ENCODE assay signal across 8 cellular contexts in the genomic region with DNA sequence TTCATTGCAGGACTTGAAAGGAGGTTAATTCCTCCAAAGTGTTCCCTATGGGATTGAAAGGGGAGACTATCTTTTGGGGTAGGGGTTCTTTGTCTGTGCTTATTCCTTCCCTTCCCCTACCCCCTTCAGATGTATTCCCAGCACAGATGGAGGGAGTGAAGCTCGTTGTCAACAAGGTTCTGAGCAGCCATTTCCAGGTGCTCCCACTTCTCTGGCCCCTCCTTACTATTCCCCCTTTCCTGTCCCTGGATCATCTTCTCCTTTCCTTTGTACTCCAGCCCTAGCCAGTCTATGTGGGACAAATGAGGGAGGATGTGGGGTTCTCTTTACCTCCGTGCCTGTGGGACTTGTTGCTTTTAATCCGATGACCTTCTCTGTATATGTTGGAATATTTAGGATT. TPM values are rescaled to one million over a fixed set of nuclear protein-coding genes. Genes with fewer than 3 reads are reported as not detected.
A peak's percentile ranks its signal among the peaks of the same experiment; 100 is the strongest.
DNase-seq lines count a peak whose midpoint lies in the region; ATAC-seq and TF ChIP-seq lines count a peak whose summit lies in the region.

No MANE protein-coding gene starts in this region.

- H3K4me3 Mint-ChIP-seq in Caco-2 (ENCODE audit: unreplicated experiment), result peak overlapping the region; percentile 99

- H3K27me3 ChIP-seq in Caco-2 (replicated peaks; ENCODE audit: control insufficient read depth, insufficient read depth, low read length) (no peaks in the 10 kb centered on the region), duodenal mucosa (ENCODE audit: control insufficient read depth in 1 of 2, insufficient read depth in 2 of 2, low read length in 2 of 2) (no peaks in the 10 kb centered on the region), neuron (ENCODE audit: insufficient read depth, low read length) (no peaks in the 10 kb centered on the region)

- H3K9me3 ChIP-seq in Caco-2, result peaks cover 8% of the 10 kb centered on the region; the same call in 1 of the 2 replicates
- H3K9me3 ChIP-seq in duodenal mucosa (ENCODE audit: control insufficient read depth in 1 of 2, low read length in 2 of 2), result no peaks in the 10 kb centered on the region
- no peaks in the 10 kb centered on the region for H3K9me3 ChIP-seq in neuron (ENCODE audit: low read length)

- POLR2A ChIA-PET in Caco-2 (lab: Charles Lee), result interaction anchor here (1.7 to 2.2 kb wide), 2 partner anchors 10 to 24 kb away, joined by 11 to 41 read pairs; a partner anchor contains a TSS

- peaks cover 22% of the 10 kb centered on the region for H3K9me3 Mint-ChIP-seq in Caco-2 (ENCODE audit: unreplicated experiment)

- H3K9ac ChIP-seq in duodenal mucosa (ENCODE audit: low read depth in 1 of 2, low read length in 2 of 2), result peak overlapping the region; percentile 82 to 98

- DNase-seq in Caco-2 (no peak), NCI-H69 (lab: John Stamatoyannopoulos, UW) (peak; percentile 62), posterior cingulate gyrus (no peak), pons (ENCODE audit: low spot score) (no peak)

- H3K4me3 ChIP-seq in Caco-2 (ENCODE audit: low read depth, low read length), result peak overlapping the region; percentile 69
- H3K4me3 ChIP-seq in duodenal mucosa (ENCODE audit: low read depth in 1 of 2, low read length in 2 of 2), result peak overlapping the region; percentile 95 to 98
- peak overlapping the region; percentile 90 for H3K4me3 ChIP-seq in neuron (ENCODE audit: low read length)

- no peak for TF ChIP-seq CTCF in Caco-2 (IDR thresholded peaks at IDR 0.05; ENCODE audit: insufficient read depth in 1 of 2, low read depth in 1 of 2, low read length in 1 of 2, severe bottlenecking in 1 of 2, unreplicated experiment in 1 of 2)

- BruUV-seq in Caco-2 (replicated peaks; lab: Mats Ljungman, UMichigan), result no TSS peak

- peaks cover 60% of the 10 kb centered on the region for H3K36me3 Mint-ChIP-seq in Caco-2 (ENCODE audit: insufficient read depth, unreplicated experiment)

- no peak overlapping the region for H3K27ac ChIP-seq in duodenal mucosa (ENCODE audit: low read depth, low read length)

- peak overlapping the region; percentile 52 for H2AFZ ChIP-seq in neuron (ENCODE audit: low read depth, low read length)

- no peaks in the 10 kb centered on the region for H3K27me3 Mint-ChIP-seq in Caco-2 (ENCODE audit: insufficient read depth, unreplicated experiment)

- CTCF ChIA-PET in Caco-2 (lab: Charles Lee), result interaction anchor here (0.8 to 3.6 kb wide), 6 partner anchors 10 to 155 kb away, joined by 3 to 44 read pairs (median 14); no protein-coding TSS in a partner anchor

- no peak for ATAC-seq in esophagus mucosa
- ATAC-seq in GM21717 (IDR thresholded peaks at IDR 0.05; ENCODE audit: unreplicated experiment), result no peak

- H3K4me1 ChIP-seq in Caco-2, result peaks cover 44% of the 10 kb centered on the region
- peaks cover 37 to 40% of the 10 kb centered on the region in 2 donors for H3K4me1 ChIP-seq in duodenal mucosa (ENCODE audit: control insufficient read depth in 1 of 2, insufficient read depth in 2 of 2, low read length in 2 of 2)
- H3K4me1 ChIP-seq in neuron (ENCODE audit: insufficient read depth, low read length), result peaks cover 10% of the 10 kb centered on the region

- H3K36me3 ChIP-seq in Caco-2 (ENCODE audit: control insufficient read depth, insufficient read depth, low read length), result peaks cover 6% of the 10 kb centered on the region
- H3K36me3 ChIP-seq in duodenal mucosa (ENCODE audit: control insufficient read depth in 1 of 2, insufficient read depth in 2 of 2, low read length in 2 of 2), result peaks cover 22 to 30% of the 10 kb centered on the region in 2 donors
- H3K36me3 ChIP-seq in neuron (ENCODE audit: insufficient read depth, low read length), result peaks cover 19% of the 10 kb centered on the region

- H3K27ac Mint-ChIP-seq in Caco-2 (ENCODE audit: unreplicated experiment), result peak overlapping the region; percentile 97

- intact Hi-C loops in Caco-2 (cut with micrococcal nuclease; ENCODE audit: unreplicated experiment), result loop anchor here (1.0 kb wide), 2 partner anchors 65 to 148 kb away; no protein-coding TSS in a partner anchor
- intact Hi-C loops in posterior cingulate gyrus (cut with DNase I), result loop anchor here (1.0 to 10.0 kb wide), 6 partner anchors 34 to 156 kb away; a partner anchor contains a TSS

- peaks cover 42% of the 10 kb centered on the region for H3K4me1 Mint-ChIP-seq in Caco-2 (ENCODE audit: low read depth, unreplicated experiment)

RNA-seq across cellular contexts. Expression of a gene that starts 0.9 kb away (rescaled TPM):
- total RNA-seq in Caco-2 (2022) (23.1 and 24.0 TPM in 2 replicates), esophagus mucosa (11.4 TPM)

RNA-seq across cellular contexts. Expression of a gene that starts 3.3 kb away (rescaled TPM):
- total RNA-seq in Caco-2 (2022), result 711 and 784 TPM in 2 replicates
- not detected for total RNA-seq in esophagus mucosa

RNA-seq across cellular contexts. Expression of a gene that starts 11.2 kb away (rescaled TPM):
- not detected in 2 replicates for total RNA-seq in Caco-2 (2022)
- not detected for total RNA-seq in esophagus mucosa

RNA-seq across cellular contexts. Expression of a gene that starts 11.7 kb away (rescaled TPM):
- total RNA-seq in Caco-2 (2022) (1.5 and 2.6 TPM in 2 replicates), esophagus mucosa (0.76 TPM)

RNA-seq across cellular contexts. Expression of a gene that starts 24.6 kb away (rescaled TPM):
- total RNA-seq in Caco-2 (2022) (110 and 115 TPM in 2 replicates), esophagus mucosa (56.4 TPM)

Comparison
In these comparisons a context has a peak if more than half of its experiments do, and no peak if none do; other contexts are left out.
1. RNA of a gene that starts 3.3 kb away (total RNA-seq): 711 to 784 TPM in Caco-2; not detected in esophagus mucosa (single experiment); every median in the first group is over 100 times any median in the second.
2. Peak in every context shown above with its lines, with median percentiles within 50 percentile points of each other: H3K4me3 ChIP-seq.